11 cellular contexts compared by ENCODE assay signal in the genomic region with DNA sequence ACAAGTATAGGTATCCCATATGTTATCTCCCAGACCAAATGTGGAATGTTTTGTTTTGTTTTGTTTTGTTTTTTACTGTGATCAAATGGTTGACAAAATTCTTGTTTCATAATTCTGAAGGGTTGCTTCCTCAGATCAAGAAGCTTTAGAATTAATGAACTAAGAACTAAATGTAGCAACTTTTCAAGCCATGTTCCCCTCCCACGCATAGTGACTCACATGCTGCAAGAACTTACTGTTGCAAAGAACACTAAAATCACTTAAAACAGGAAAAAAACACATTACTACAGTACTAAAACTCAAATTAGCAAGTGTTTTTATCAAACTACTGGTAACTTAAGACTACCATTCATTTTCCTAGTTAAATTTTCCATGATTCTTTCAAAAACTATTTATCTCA. TPM values are rescaled to one million over a fixed set of nuclear protein-coding genes. Genes with fewer than 3 reads are reported as not detected.
A peak's percentile ranks its signal among the peaks of the same experiment; 100 is the strongest.
DNase-seq lines count a peak whose midpoint lies in the region; ATAC-seq and TF ChIP-seq lines count a peak whose summit lies in the region.
"Had no signal": no experiment of that assay in that cellular context is flagged by ENCODE, and none has a peak within 500 bp of the region (broad histone marks: within the 10 kb centered on the region; RNA-seq: fewer than 3 reads in every experiment).

No MANE protein-coding gene starts in this region.

- peak; percentile 55 to 65 for DNase-seq in activated CD4-positive, alpha-beta T cell treated with anti-CD3 and anti-CD28 coated beads for 4 hours
- DNase-seq in activated CD4-positive, alpha-beta T cell treated with anti-CD3 and anti-CD28 coated beads, Interleukin-2, amount 50 U/mL, for 1 hour, result no peak
- DNase-seq in RPMI7951 (ENCODE audit: low read depth), result peak; percentile 65
- peak; percentile 70 for DNase-seq in epithelial cell of esophagus (ENCODE audit: low read depth)
- DNase-seq in stimulated activated CD4-positive, alpha-beta T cell treated with anti-CD3 and anti-CD28 coated beads, Interleukin-1b, Interleukin-23, amount 100 ng/mL, for 48 hours, result peak; percentile 51
- no peak for DNase-seq in GM13977 (ENCODE audit: low spot score)
- DNase-seq: SW 1271 had no signal

- no peak overlapping the region for H3K4me3 ChIP-seq in epithelial cell of esophagus (ENCODE audit: low read length)
- H3K4me3 ChIP-seq: BLaER1, skin epidermis had no signal

- in situ Hi-C loops in GM13977 (cut with MboI; ENCODE audit: low pct_unique_long_range_greater_than_20kb, low sequenced_read_pairs, unreplicated experiment), result no loop called here

- TF ChIP-seq CTCF in epithelial cell of esophagus (IDR thresholded peaks at IDR 0.05; ENCODE audit: insufficient read depth, low read depth, low read length, missing control alignments), result no peak
- no peak for TF ChIP-seq CTCF in GM13977 (IDR thresholded peaks at IDR 0.05; ENCODE audit: extremely low read depth, insufficient read depth, missing control alignments)

- ATAC-seq in HG03175 (IDR thresholded peaks at IDR 0.05; ENCODE audit: unreplicated experiment) (no peak), GM18909 (IDR thresholded peaks at IDR 0.05; ENCODE audit: poor library complexity, unreplicated experiment) (no peak)

RNA-seq across cellular contexts. Expression of gene HNRNPLL, which starts 30.6 kb away (rescaled TPM):
- 61.8 and 83.1 TPM in 2 replicates for total RNA-seq in RPMI7951 (2014; rRNA removed; shearing (Covaris generic))

Comparison
In these comparisons a context has a peak if more than half of its experiments do, and no peak if none do; other contexts are left out.
1. DNase-seq: peak in activated CD4-positive, alpha-beta T cell treated with anti-CD3 and anti-CD28 coated beads for 4 hours (2 of 2), RPMI7951 (single experiment), epithelial cell of esophagus (single experiment) and stimulated activated CD4-positive, alpha-beta T cell treated with anti-CD3 and anti-CD28 coated beads, Interleukin-1b, Interleukin-23, amount 100 ng/mL, for 48 hours (single experiment); none in activated CD4-positive, alpha-beta T cell treated with anti-CD3 and anti-CD28 coated beads, Interleukin-2, amount 50 U/mL, for 1 hour (single experiment) and GM13977 (single experiment).